In the genomic region with DNA sequence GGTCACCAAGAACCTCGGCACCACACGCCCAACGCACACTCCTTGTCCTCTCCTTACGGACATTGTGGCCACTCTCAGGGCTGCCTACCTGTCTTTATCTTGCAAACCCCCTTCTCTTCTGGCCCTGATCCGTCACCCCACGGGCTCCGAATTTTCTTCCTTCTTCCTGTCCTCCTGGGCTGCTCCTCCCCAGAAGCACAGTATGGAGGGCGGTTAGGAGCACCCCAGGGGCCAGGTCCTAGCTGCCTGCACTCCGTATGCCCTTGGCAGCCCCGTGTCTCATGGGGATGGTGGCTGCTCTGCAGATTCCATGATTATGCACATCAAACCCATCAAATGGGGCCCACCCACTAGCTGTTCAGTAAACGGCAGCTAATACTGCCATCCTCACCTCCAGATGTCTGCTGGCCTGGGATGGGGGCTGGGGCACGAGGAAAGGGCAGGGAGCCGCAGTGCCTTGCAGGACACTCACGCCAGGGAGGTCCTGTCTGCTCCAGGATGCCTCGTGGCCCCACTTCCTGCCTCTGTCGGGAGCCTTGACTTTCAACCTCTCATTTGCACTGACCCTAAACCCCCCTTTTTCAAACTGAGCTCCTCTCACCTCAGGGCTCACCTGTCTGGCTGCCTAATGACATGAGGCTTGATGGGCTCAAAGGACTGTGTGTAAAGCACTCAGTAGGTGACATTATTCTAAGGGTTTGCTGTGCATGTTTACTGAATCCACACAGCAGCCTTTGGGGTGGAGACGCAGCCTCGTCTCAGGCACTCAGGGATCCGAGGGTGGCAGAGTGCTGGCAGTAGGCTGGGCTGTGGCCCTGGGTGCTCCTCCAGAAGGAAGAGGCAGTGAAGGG, we compare ENCODE assay signal across 15 cellular contexts. TPM values are rescaled to one million over a fixed set of nuclear protein-coding genes. Genes with fewer than 3 reads are reported as not detected.
DNase-seq lines count a peak whose midpoint lies in the region; ATAC-seq lines count a peak whose summit lies in the region.
"Had no signal": no experiment of that assay in that cellular context is flagged by ENCODE, and none has a peak within 500 bp of the region (broad histone marks: within the 10 kb centered on the region; RNA-seq: fewer than 3 reads in every experiment).

No MANE protein-coding gene starts in this region.

- H2AFZ ChIP-seq in neuronal stem cell (ENCODE audit: low read length) = no peak overlapping the region

- H3K4me1 ChIP-seq in BLaER1 (peaks cover 65% of the 10 kb centered on the region), neuronal stem cell (ENCODE audit: control insufficient read depth in 2 of 2, insufficient read depth in 1 of 2, low read depth in 1 of 2, low read length in 2 of 2) (no peaks in the 10 kb centered on the region)

- ATAC-seq in activated T-cell treated with anti-CD3 and anti-CD28 coated beads, Interleukin-2, amount 50 U/mL, for 4 hours = no peak
- no peak for ATAC-seq in GM21576 (IDR thresholded peaks at IDR 0.05; ENCODE audit: unreplicated experiment)
- no peak for ATAC-seq in stimulated activated naive CD8-positive, alpha-beta T cell treated with anti-CD3 and anti-CD28 coated beads, Interleukin-15, Interleukin-2, amounts not matched to agents 100 U/mL and 50 U/mL, for 24 hours

- H3K36me3 ChIP-seq in BLaER1 = peaks cover 7% of the 10 kb centered on the region; the same call in 1 of the 2 replicates
- H3K36me3 ChIP-seq in neuronal stem cell (replicated peaks in 1 of 2; ENCODE audit: control insufficient read depth in 2 of 2, insufficient read depth in 2 of 2, low read length in 2 of 2) = no peaks in the 10 kb centered on the region

- H2BK5ac ChIP-seq in neuronal stem cell (ENCODE audit: low read length) = no peak overlapping the region

- peak; percentile 7 for DNase-seq in activated T-cell treated with anti-CD3 and anti-CD28 coated beads, Interleukin-2, amount 50 U/mL, for 1 hour
- DNase-seq in activated T-cell treated with anti-CD3 and anti-CD28 coated beads, Interleukin-2, amount 50 U/mL, for 4 hours = no peak
- DNase-seq in activated naive CD4-positive, alpha-beta T cell treated with anti-CD3 and anti-CD28 coated beads, Interleukin-2, amount 50 U/mL, for 16 hours = peak; percentile 6
- DNase-seq in neuronal stem cell (ENCODE audit: low spot score) (no peak), ACHN (no peak)
- DNase-seq in stimulated activated naive CD8-positive, alpha-beta T cell treated with anti-CD3 and anti-CD28 coated beads, Interleukin-15, Interleukin-2, amounts not matched to agents 100 U/mL and 50 U/mL, for 24 hours = no peak
- DNase-seq: DMS 273 treated with DMSO at 0.1 percent for 48 hours, GDM1, HCEC 1CT, NCI-H187 treated with DMSO at 0.1 percent for 48 hours, NCI-H526 treated with DMSO at 0.1 percent for 48 hours had no signal

- no peak overlapping the region for H2BK15ac ChIP-seq in neuronal stem cell (ENCODE audit: low read length)

- H3K27me3 ChIP-seq in BLaER1 (no peaks in the 10 kb centered on the region), neuronal stem cell (ENCODE audit: control insufficient read depth in 3 of 3, insufficient read depth in 3 of 3, low read depth in 1 of 3, low read length in 3 of 3) (peaks cover 0 to 2% (median 0%) of the 10 kb centered on the region in 3 experiments)

- H3K27ac ChIP-seq in BLaER1 (peak overlapping the region; percentile 71), neuronal stem cell (replicated peaks; ENCODE audit: low read length) (no peak overlapping the region)
- H3K27ac ChIP-seq: C4-2B had no signal

- H3K18ac ChIP-seq in neuronal stem cell (ENCODE audit: low read length) = peak overlapping the region; percentile 35

- no peak overlapping the region for H2BK120ac ChIP-seq in neuronal stem cell (ENCODE audit: low read depth, low read length)

- no peaks in the 10 kb centered on the region for H3K79me1 ChIP-seq in neuronal stem cell (ENCODE audit: low read depth, low read length)

- peaks cover 14% of the 10 kb centered on the region for H3K9me3 Mint-ChIP-seq in activated T-cell treated with anti-CD3 and anti-CD28 coated beads, Interleukin-2, amount 50 U/mL, for 4 hours

- H3K27me3 Mint-ChIP-seq in activated T-cell treated with anti-CD3 and anti-CD28 coated beads, Interleukin-2, amount 50 U/mL, for 4 hours (ENCODE audit: low read depth) = peaks cover 30% of the 10 kb centered on the region

- in situ Hi-C loops in ACHN (cut with HindIII; ENCODE audit: low pct_ligation_motif_present, low pct_unique_long_range_greater_than_20kb, low sequenced_read_pairs) = no loop called here

- H3K4me3 Mint-ChIP-seq in activated T-cell treated with anti-CD3 and anti-CD28 coated beads, Interleukin-2, amount 50 U/mL, for 4 hours = no peak overlapping the region

- peak overlapping the region; percentile 44 for H3K4me3 ChIP-seq in BLaER1
- H3K4me3 ChIP-seq in neuronal stem cell (ENCODE audit: low read length in 2 of 2) = no peak overlapping the region

- no peak overlapping the region for H4K8ac ChIP-seq in neuronal stem cell (ENCODE audit: low read depth, low read length)

- H2AK5ac ChIP-seq in neuronal stem cell (ENCODE audit: low read depth, low read length) = no peak overlapping the region

- no CpG with 5 or more reads among the region's 19 CpGs for WGBS in neuronal stem cell (ENCODE audit: extremely low coverage in 2 of 2, insufficient read length in 2 of 2, insufficient replicate concordance in 1 of 2), 2 donors

- H2BK12ac ChIP-seq in neuronal stem cell (ENCODE audit: low read length) = no peak overlapping the region

- peaks cover 40% of the 10 kb centered on the region for H3K9me3 ChIP-seq in BLaER1
- H3K9me3 ChIP-seq in neuronal stem cell (replicated peaks in 1 of 2; ENCODE audit: control insufficient read depth in 2 of 2, insufficient read depth in 1 of 2, low read depth in 1 of 2, low read length in 2 of 2) = peaks cover 0 to 5% of the 10 kb centered on the region in 2 donors

- H3K4ac ChIP-seq in neuronal stem cell (ENCODE audit: low read length) = peak overlapping the region; percentile 29

- peak overlapping the region; percentile 38 for H3K14ac ChIP-seq in neuronal stem cell (ENCODE audit: low read length)

- H4K91ac ChIP-seq in neuronal stem cell (ENCODE audit: low read depth, low read length, poor library complexity) = no peak overlapping the region

- H3K4me2 ChIP-seq in BLaER1 = peak overlapping the region; percentile 83
- H3K4me2 ChIP-seq in neuronal stem cell (ENCODE audit: insufficient read depth, low read length, poor library complexity, severe bottlenecking) = no peak overlapping the region

- no peaks in the 10 kb centered on the region for H4K20me1 ChIP-seq in BLaER1

- peaks cover 3% of the 10 kb centered on the region for H3K4me1 Mint-ChIP-seq in activated T-cell treated with anti-CD3 and anti-CD28 coated beads, Interleukin-2, amount 50 U/mL, for 4 hours (ENCODE audit: low read depth)

- H3K9ac ChIP-seq in BLaER1 (peak overlapping the region; percentile 31; the same call in 1 of the 2 replicates), neuronal stem cell (ENCODE audit: low read depth, low read length, poor library complexity) (no peak overlapping the region)

- peak overlapping the region; percentile 55 for H3K23ac ChIP-seq in neuronal stem cell (ENCODE audit: low read depth, low read length, poor library complexity)

- peaks cover 5% of the 10 kb centered on the region for H3K36me3 Mint-ChIP-seq in activated T-cell treated with anti-CD3 and anti-CD28 coated beads, Interleukin-2, amount 50 U/mL, for 4 hours (ENCODE audit: insufficient read depth)

RNA-seq across cellular contexts. Expression of gene TTC34, which starts 4.4 kb away (rescaled TPM):
- total RNA-seq in activated T-cell treated with anti-CD3 and anti-CD28 coated beads, Interleukin-2, amount 50 U/mL, for 4 hours = under 1 TPM; 0.56 to 0.82 (median 0.60) TPM
- polyA plus RNA-seq in neuronal stem cell (2013, experiment 1 of 2) = 0.39 TPM
- polyA plus RNA-seq in neuronal stem cell (2013, experiment 2 of 2) = 0.35 TPM
- total RNA-seq: A172 had no signal

Comparison
In these comparisons a context has a peak if more than half of its experiments do, and no peak if none do; other contexts are left out.
1. DNase-seq: peak in activated T-cell treated with anti-CD3 and anti-CD28 coated beads, Interleukin-2, amount 50 U/mL, for 1 hour (single experiment) and activated naive CD4-positive, alpha-beta T cell treated with anti-CD3 and anti-CD28 coated beads, Interleukin-2, amount 50 U/mL, for 16 hours (single experiment); none in activated T-cell treated with anti-CD3 and anti-CD28 coated beads, Interleukin-2, amount 50 U/mL, for 4 hours (single experiment), neuronal stem cell (single experiment), ACHN (single experiment) and stimulated activated naive CD8-positive, alpha-beta T cell treated with anti-CD3 and anti-CD28 coated beads, Interleukin-15, Interleukin-2, amounts not matched to agents 100 U/mL and 50 U/mL, for 24 hours (single experiment).